ENCODE assay signal across 25 cellular contexts in the genomic region with DNA sequence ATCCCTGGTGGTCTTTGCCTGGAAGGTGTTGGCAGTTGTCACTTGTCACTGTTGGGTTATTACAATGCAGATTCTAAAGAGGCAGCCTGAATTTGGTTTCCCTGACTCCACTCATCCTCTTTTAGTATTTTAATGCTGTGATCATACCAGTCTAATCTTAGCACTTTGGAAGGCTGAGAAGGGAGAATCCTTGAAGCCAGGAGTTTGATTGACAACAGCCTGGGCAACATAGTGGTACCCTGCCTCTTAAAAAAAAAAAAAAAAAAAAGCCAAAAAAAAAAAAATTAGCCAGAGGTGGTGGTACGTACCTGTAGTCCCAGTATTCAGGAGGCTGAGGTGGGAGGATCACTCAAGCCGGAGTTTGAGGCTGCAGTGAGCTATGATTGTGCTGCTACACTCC. TPM values are rescaled to one million over a fixed set of nuclear protein-coding genes. Genes with fewer than 3 reads are reported as not detected.
"Had no signal": no experiment of that assay in that cellular context is flagged by ENCODE, and none has a peak within 500 bp of the region (broad histone marks: within the 10 kb centered on the region; RNA-seq: fewer than 3 reads in every experiment).

No MANE protein-coding gene starts in this region.

- H3K36me3 ChIP-seq: SJCRH30 had no signal

- H3K9ac ChIP-seq: KMS-11 had no signal

- H3K27me3 ChIP-seq: SJCRH30 had no signal

- ATAC-seq: HepG2, Panc1, PC-3, SK-N-SH treated with all-trans-retinoic acid at 6 μM for 48 hours had no signal

- H3K4me1 ChIP-seq: SJCRH30 had no signal

- H3K27ac ChIP-seq: KMS-11, RWPE1, SJCRH30 had no signal

- H3K4me3 ChIP-seq: SJCRH30 had no signal

- DNase-seq: IMR-90; Kasumi-1; MM.1S; NCI-H1092 treated with DMSO at 0.1 percent for 48 hours; NCI-H1436; NCI-H187; NCI-H2029; NCI-H2081 treated with DMSO at 0.1 percent for 48 hours; NCI-H2171; NCI-H226; NCI-H510A; NCI-H524 treated with DMSO at 0.1 percent for 48 hours; NCI-H69; NCI-H774; NK-92 treated with Interleukin-12 subunit alpha and Interleukin-12 subunit beta, amount 100 ng/mL, for 24 hours; PC-3; SHP77 treated with DMSO at 0.1 percent for 48 hours; SJCRH30 had no signal

- H3K9me3 ChIP-seq: SJCRH30 had no signal

- H3K4me2 ChIP-seq: KMS-11 had no signal

- FAIRE-seq: HepG2 had no signal

RNA-seq across cellular contexts. Expression of gene GIPC2, which starts 7.7 kb away (rescaled TPM):
- total RNA-seq: HT1080, OCI-LY7, PC-3, SJCRH30 had no signal
